In genomic region chrX:16528620-16529019, GRCh38 we compare ENCODE assay signal across 14 cellular contexts.
DNase-seq lines count a peak whose midpoint lies in the region; ATAC-seq and TF ChIP-seq lines count a peak whose summit lies in the region.
"Had no signal": no experiment of that assay in that cellular context is flagged by ENCODE, and none has a peak within 500 bp of the region (broad histone marks: within the 10 kb centered on the region; RNA-seq: fewer than 3 reads in every experiment).

No MANE protein-coding gene starts in this region.

- intact Hi-C loops in esophagus muscularis mucosa (cut with DNase I): no loop called here

- peaks cover 12% of the 10 kb centered on the region for H3K9me3 Mint-ChIP-seq in activated naive CD8-positive, alpha-beta T cell treated with anti-CD3 and anti-CD28 coated beads for 36 hours

- H3K36me3 Mint-ChIP-seq in activated naive CD8-positive, alpha-beta T cell treated with anti-CD3 and anti-CD28 coated beads for 36 hours: peaks cover 13% of the 10 kb centered on the region

- peaks cover 0 to 5% (median 0%) of the 10 kb centered on the region in 4 donors for H3K9me3 ChIP-seq in esophagus muscularis mucosa

- no peaks in the 10 kb centered on the region for H3K27me3 ChIP-seq in esophagus muscularis mucosa

- ATAC-seq in GM19035 (IDR thresholded peaks at IDR 0.05; ENCODE audit: unreplicated experiment) (no peak), GM21447 (IDR thresholded peaks at IDR 0.05; ENCODE audit: unreplicated experiment) (no peak)
- ATAC-seq: WTC11 had no signal

- no peak overlapping the region for H3K4me3 ChIP-seq in esophagus muscularis mucosa

- DNase-seq in NOMO-1 treated with dmso at 0.1 percent for 144 hours (lab: John Stamatoyannopoulos, UW; ENCODE audit: unreplicated experiment) (peak; percentile 33), esophagus muscularis mucosa (ENCODE audit: extremely low spot score) (no peak)
- DNase-seq in activated CD4-positive, alpha-beta T cell treated with anti-CD3 and anti-CD28 coated beads, Interleukin-2, amount 50 U/mL, for 4 hours: peak; percentile 0 to 12
- peak; percentile 6 for DNase-seq in activated naive CD8-positive, alpha-beta T cell treated with anti-CD3 and anti-CD28 coated beads for 36 hours
- peak; percentile 7 to 17 for DNase-seq in stimulated activated CD8-positive, alpha-beta memory T cell treated with anti-CD3 and anti-CD28 coated beads, Interleukin-2, amount 100 ng/mL, for 48 hours (ENCODE audit: low read depth in 2 of 2)
- DNase-seq: amniotic stem cell, islet precursor cell, midbrain, NCI-H1092, NCI-H345, occipital lobe had no signal

- no peak overlapping the region for H3K27ac ChIP-seq in esophagus muscularis mucosa (replicated peaks in 1 of 4)

- no peaks in the 10 kb centered on the region for H3K4me1 ChIP-seq in esophagus muscularis mucosa

- 83% methylated on average over 3 of the region's 3 CpGs for WGBS in esophagus muscularis mucosa

- no peaks in the 10 kb centered on the region for H3K27me3 Mint-ChIP-seq in activated naive CD8-positive, alpha-beta T cell treated with anti-CD3 and anti-CD28 coated beads for 36 hours

- TF ChIP-seq EP300 in esophagus muscularis mucosa (IDR thresholded peaks at IDR 0.05): no peak

- H3K4me1 Mint-ChIP-seq in activated naive CD8-positive, alpha-beta T cell treated with anti-CD3 and anti-CD28 coated beads for 36 hours: peaks cover 30% of the 10 kb centered on the region

- H3K36me3 ChIP-seq in esophagus muscularis mucosa: no peaks in the 10 kb centered on the region

- no peak for TF ChIP-seq CTCF in esophagus muscularis mucosa (IDR thresholded peaks at IDR 0.05)

- H3K27ac Mint-ChIP-seq in activated naive CD8-positive, alpha-beta T cell treated with anti-CD3 and anti-CD28 coated beads for 36 hours: peak overlapping the region; percentile 91
- H3K27ac Mint-ChIP-seq: WTC11 had no signal

- TF ChIP-seq POLR2A in esophagus muscularis mucosa (IDR thresholded peaks at IDR 0.05; ENCODE audit: low read depth): no peak

- peak overlapping the region; percentile 48 for H3K4me3 Mint-ChIP-seq in activated naive CD8-positive, alpha-beta T cell treated with anti-CD3 and anti-CD28 coated beads for 36 hours
- H3K4me3 Mint-ChIP-seq: WTC11 had no signal
